Comparison of ENCODE assay signal across 10 cellular contexts in genomic region chr9:35791321-35791921, GRCh38. TPM values are rescaled to one million over a fixed set of nuclear protein-coding genes. Genes with fewer than 3 reads are reported as not detected.
DNase-seq lines count a peak whose midpoint lies in the region; ATAC-seq and TF ChIP-seq lines count a peak whose summit lies in the region.
"Had no signal": no experiment of that assay in that cellular context is flagged by ENCODE, and none has a peak within 500 bp of the region (broad histone marks: within the 10 kb centered on the region; RNA-seq: fewer than 3 reads in every experiment).

NPR2 (plus strand) TSS chr9:35791591; CDS start chr9:35792409, 818 bp downstream.

- H3K9me3 Mint-ChIP-seq in neural crest cell = no peaks in the 10 kb centered on the region

- H3K27me3 ChIP-seq in AG04450 (ENCODE audit: control insufficient read depth, insufficient read depth, low read length) (no peaks in the 10 kb centered on the region), foreskin keratinocyte (no peaks in the 10 kb centered on the region)

- no peaks in the 10 kb centered on the region for H3K36me3 Mint-ChIP-seq in neural crest cell (ENCODE audit: low read depth)

- H3K27ac Mint-ChIP-seq in neural crest cell (ENCODE audit: unreplicated experiment) = peak within 1 kb of the TSS; percentile 53

- CTCF ChIA-PET in AG04450 (lab: Charles Lee) (interaction anchor here (0.6 to 2.2 kb wide), 4 partner anchors 26 to 154 kb away, joined by 5 to 9 read pairs (median 6); no protein-coding TSS in a partner anchor), RWPE1 (lab: Yijun Ruan, JAX) (no interaction called here)

- DNase-seq in AG04450 (ENCODE audit: low read depth, low spot score) = no peak
- no peak for DNase-seq in RWPE1 (ENCODE audit: low spot score)
- no peak for DNase-seq in foreskin keratinocyte
- peak; percentile 23 for DNase-seq in neural crest cell (ENCODE audit: low read depth, low spot score)
- no peak for DNase-seq in ACHN
- no peak for DNase-seq in OCI-M1 (lab: John Stamatoyannopoulos, UW)
- DNase-seq: activated effector memory CD4-positive, alpha-beta T cell treated with anti-CD3 and anti-CD28 coated beads, Interleukin-2, amount 50 U/mL, for 16 hours; GDM1 had no signal

- peaks cover 27% of the 10 kb centered on the region for H3K4me1 Mint-ChIP-seq in neural crest cell

- no peaks in the 10 kb centered on the region for H3K27me3 Mint-ChIP-seq in neural crest cell (ENCODE audit: low read depth)

- H3K4me3 ChIP-seq in AG04450 (ENCODE audit: low read depth, low read length) = peak within 1 kb of the TSS; percentile 65

- ATAC-seq in foreskin keratinocyte (peak; percentile 20), HG03139 (IDR thresholded peaks at IDR 0.05; ENCODE audit: unreplicated experiment) (no peak), GM21825 (IDR thresholded peaks at IDR 0.05; ENCODE audit: unreplicated experiment) (no peak)

- POLR2A ChIA-PET in AG04450 (lab: Yijun Ruan, JAX) = interaction anchor here (0.6 kb wide), 1 partner anchor 253 kb away, joined by 5 read pairs; no protein-coding TSS in a partner anchor
- POLR2A ChIA-PET in RWPE1 (lab: Yijun Ruan, JAX; ENCODE audit: low non-redundant PET) = no interaction called here

- H3K4me3 Mint-ChIP-seq in neural crest cell = peak within 1 kb of the TSS; percentile 90

- TF ChIP-seq CTCF in AG04450 (IDR thresholded peaks at IDR 0.05; ENCODE audit: low read depth, low read length) = no peak
- no peak for TF ChIP-seq CTCF in RWPE1 (conservative IDR thresholded peaks at IDR 0.05; ENCODE audit: low read depth)
- TF ChIP-seq CTCF in foreskin keratinocyte (conservative IDR thresholded peaks at IDR 0.05) = no peak
- no peak for TF ChIP-seq CTCF in neural crest cell (conservative IDR thresholded peaks at IDR 0.05)

- H3K4me1 ChIP-seq in foreskin keratinocyte = peaks cover 17% of the 10 kb centered on the region

- H3K27ac ChIP-seq in AG04450 (ENCODE audit: low read depth, low read length) (peak within 1 kb of the TSS; percentile 31), RWPE1 (peak within 1 kb of the TSS; percentile 68), foreskin keratinocyte (no peak within 1 kb of the TSS)

- in situ Hi-C loops in ACHN (cut with HindIII; ENCODE audit: low pct_ligation_motif_present, low pct_unique_long_range_greater_than_20kb, low sequenced_read_pairs) = no loop called here

- no peaks in the 10 kb centered on the region; the same call in 1 of the 2 replicates for H3K9me3 ChIP-seq in AG04450 (ENCODE audit: control insufficient read depth, insufficient read depth, low read length)

RNA-seq across cellular contexts. Expression of gene NPR2, which starts in this region (rescaled TPM):
- polyA plus RNA-seq in AG04450 (2011; rRNA removed) (31.9 and 44.6 TPM in 2 replicates), foreskin keratinocyte (6.7 and 12.5 TPM in 2 replicates)
- polyA minus RNA-seq in AG04450 (2011; rRNA and poly(A)+ RNA removed) = 40.5 and 48.0 TPM in 2 replicates
- total RNA-seq in foreskin keratinocyte (6.7 and 10.7 TPM in 2 replicates), neural crest cell (26.9 and 27.6 TPM in 2 replicates)
